ENCODE assay signal across 35 cellular contexts in genomic region chr5:9375756-9376155, GRCh38.
"Had no signal": no experiment of that assay in that cellular context is flagged by ENCODE, and none has a peak within 500 bp of the region (broad histone marks: within the 10 kb centered on the region; RNA-seq: fewer than 3 reads in every experiment).

No MANE protein-coding gene starts in this region.

- H3K9me3 ChIP-seq: body of pancreas, gastrocnemius medialis, heart left ventricle had no signal

- H3K9me3 Mint-ChIP-seq: activated B cell treated with CpG ODN at 0.5 μM for 24 hours, endodermal cell had no signal

- H3K27me3 ChIP-seq: body of pancreas, cardiac muscle cell, dorsolateral prefrontal cortex, foreskin keratinocyte, gastrocnemius medialis, heart left ventricle had no signal

- H3K4me1 ChIP-seq: gastrocnemius medialis had no signal

- H3K36me3 Mint-ChIP-seq: activated naive CD8-positive, alpha-beta T cell had no signal

- H3K4me1 Mint-ChIP-seq: activated B cell treated with CpG ODN at 0.5 μM for 24 hours; activated T-helper 17 cell treated with anti-CD3 and anti-CD28 coated beads, Interleukin-2, amount 50 U/mL, for 72 hours; endodermal cell; T-helper 17 cell had no signal

- DNase-seq: activated B cell treated with CpG ODN at 0.5 μM for 24 hours; activated CD4-positive, alpha-beta T cell treated with anti-CD3 and anti-CD28 coated beads for 48 hours; activated CD4-positive, alpha-beta T cell treated with anti-CD3 and anti-CD28 coated beads, Interleukin-2, amount 50 U/mL, for 1 hour; activated CD4-positive, alpha-beta T cell treated with anti-CD3 and anti-CD28 coated beads, Interleukin-2, amount 50 U/mL, for 48 hours; activated CD8-positive, alpha-beta memory T cell treated with anti-CD3 and anti-CD28 coated beads for 24 hours; activated CD8-positive, alpha-beta T cell treated with anti-CD3 and anti-CD28 coated beads for 36 hours; activated effector memory CD4-positive, alpha-beta T cell treated with Interleukin-2 at 50 U/mL for 16 hours; activated gamma-delta T cell treated with Interleukin-2 at 50 U/mL for 16 hours; activated naive CD4-positive, alpha-beta T cell treated with anti-CD3 and anti-CD28 coated beads, Interleukin-2, amount 50 U/mL, for 16 hours; activated naive CD4-positive, alpha-beta T cell treated with Interleukin-2 at 50 U/mL for 16 hours; activated T-cell treated with anti-CD3 and anti-CD28 coated beads, Interleukin-2, amount 50 U/mL, for 4 hours; amniotic stem cell; anterior cingulate cortex; body of pancreas; central memory CD4-positive, alpha-beta T cell; cerebellar nuclear complex; dorsolateral prefrontal cortex; effector memory CD4-positive, alpha-beta T cell; endodermal cell; foreskin keratinocyte; gastrocnemius medialis; glutamatergic neuron; heart left ventricle; T-helper 1 cell; T-helper 17 cell; T1000; WERI-Rb-1 had no signal

- H3K4me3 ChIP-seq: body of pancreas, cardiac muscle cell, coronary artery, dorsolateral prefrontal cortex, gastrocnemius medialis, heart left ventricle had no signal

- H3K4me3 Mint-ChIP-seq: activated B cell treated with CpG ODN at 0.5 μM for 24 hours; activated CD8-positive, alpha-beta T cell treated with anti-CD3 and anti-CD28 coated beads for 36 hours; activated naive CD8-positive, alpha-beta T cell; activated T-cell treated with anti-CD3 and anti-CD28 coated beads, Interleukin-2, amount 50 U/mL, for 4 hours; activated T-helper 17 cell treated with anti-CD3 and anti-CD28 coated beads, Interleukin-2, amount 50 U/mL, for 72 hours; dendritic cell treated with granulocyte-macrophage colony-stimulating factor and Interleukin-4, amounts not matched to agents 40 ng/mL and 50 ng/mL, for 4 days; endodermal cell; T-helper 17 cell; T-helper 2 cell treated with Interferon-gamma antibody and Interleukin-4, amounts not matched to agents 5 μg/mL and 100 μg/mL, for 36 hours had no signal

- H3K36me3 ChIP-seq: gastrocnemius medialis, WERI-Rb-1 had no signal

- H3K27ac Mint-ChIP-seq: activated B cell treated with CpG ODN at 0.5 μM for 24 hours; activated CD8-positive, alpha-beta T cell treated with anti-CD3 and anti-CD28 coated beads for 36 hours; activated naive CD8-positive, alpha-beta T cell; activated T-helper 17 cell treated with anti-CD3 and anti-CD28 coated beads, Interleukin-2, amount 50 U/mL, for 72 hours; dendritic cell treated with granulocyte-macrophage colony-stimulating factor and Interleukin-4, amounts not matched to agents 40 ng/mL and 50 ng/mL, for 4 days; endodermal cell; T-helper 17 cell; T-helper 2 cell treated with Interferon-gamma antibody and Interleukin-4, amounts not matched to agents 5 μg/mL and 100 μg/mL, for 36 hours had no signal

- ATAC-seq: activated CD4-positive, CD25-positive, alpha-beta regulatory T cell treated with anti-CD3 and anti-CD28 coated beads, Interleukin-2, amount 50 U/mL, for 24 hours; activated CD8-positive, alpha-beta T cell treated with anti-CD3 and anti-CD28 coated beads for 36 hours; activated T-cell treated with anti-CD3 and anti-CD28 coated beads, Interleukin-2, amount 50 U/mL, for 4 hours; activated T-helper 17 cell treated with anti-CD3 and anti-CD28 coated beads, Interleukin-2, amount 50 U/mL, for 72 hours; body of pancreas; esophagus mucosa; foreskin keratinocyte; gastrocnemius medialis; heart left ventricle; T-helper 17 cell had no signal

- H3K27me3 Mint-ChIP-seq: activated B cell treated with CpG ODN at 0.5 μM for 24 hours; activated CD8-positive, alpha-beta T cell treated with anti-CD3 and anti-CD28 coated beads for 36 hours; activated naive CD8-positive, alpha-beta T cell; activated T-helper 17 cell treated with anti-CD3 and anti-CD28 coated beads, Interleukin-2, amount 50 U/mL, for 72 hours; dendritic cell treated with granulocyte-macrophage colony-stimulating factor and Interleukin-4, amounts not matched to agents 40 ng/mL and 50 ng/mL, for 4 days; T-helper 17 cell had no signal

- H3K27ac ChIP-seq: body of pancreas, cardiac muscle cell, coronary artery, dorsolateral prefrontal cortex, foreskin keratinocyte, gastrocnemius medialis, heart left ventricle, WERI-Rb-1 had no signal
